Comparison of ENCODE assay signal across 8 cellular contexts in genomic region chr11:57349491-57350274, GRCh38. TPM values are rescaled to one million over a fixed set of nuclear protein-coding genes. Genes with fewer than 3 reads are reported as not detected.
DNase-seq lines count a peak whose midpoint lies in the region; ATAC-seq and TF ChIP-seq lines count a peak whose summit lies in the region.

No MANE protein-coding gene starts in this region.

- no peaks in the 10 kb centered on the region for H3K36me3 ChIP-seq in fibroblast of lung (ENCODE audit: control insufficient read depth, insufficient read depth, low read length)

- no peak overlapping the region for H3K4me3 Mint-ChIP-seq in activated T-cell treated with anti-CD3 and anti-CD28 coated beads, Interleukin-2, amount 50 U/mL, for 4 hours
- H3K4me3 Mint-ChIP-seq in neural crest cell = no peak overlapping the region

- no peaks in the 10 kb centered on the region for H3K27me3 ChIP-seq in fibroblast of lung (ENCODE audit: control insufficient read depth, insufficient read depth, low read length)

- H3K4me3 ChIP-seq in fibroblast of lung (replicated peaks in 1 of 4; ENCODE audit: control extremely low read depth in 1 of 4, insufficient read depth in 1 of 4, low read depth in 3 of 4, low read length in 4 of 4) = no peak overlapping the region

- no peak overlapping the region for H3K9ac ChIP-seq in fibroblast of lung (ENCODE audit: insufficient read depth, low read length)

- H3K4me2 ChIP-seq in fibroblast of lung (ENCODE audit: extremely low read depth, insufficient read depth, low read length) = no peak overlapping the region

- peak overlapping the region; percentile 47 for H3K27ac Mint-ChIP-seq in neural crest cell (ENCODE audit: unreplicated experiment)

- H3K27me3 Mint-ChIP-seq in activated T-cell treated with anti-CD3 and anti-CD28 coated beads, Interleukin-2, amount 50 U/mL, for 4 hours (ENCODE audit: low read depth) = peaks cover 9% of the 10 kb centered on the region
- H3K27me3 Mint-ChIP-seq in neural crest cell (ENCODE audit: low read depth) = no peaks in the 10 kb centered on the region

- H3K27ac ChIP-seq in fibroblast of lung (ENCODE audit: insufficient read depth, low read length) (no peak overlapping the region), substantia nigra (ENCODE audit: low read depth, low read length, poor library complexity, severe bottlenecking) (no peak overlapping the region)

- DNase-seq in GM13977 (ENCODE audit: low spot score) (peak; percentile 73), NCI-H510A treated with DMSO at 0.1 percent for 48 hours (lab: John Stamatoyannopoulos, UW) (peak; percentile 44), fibroblast of lung (ENCODE audit: low read depth in 2 of 2) (peak; percentile 21 to 44), neural crest cell (ENCODE audit: low read depth, low spot score) (peak; percentile 86), substantia nigra (lab: John Stamatoyannopoulos, UW) (peak in 43 of 49 donors; percentile 7 to 78 (median 42)), NCI-H2227 (lab: John Stamatoyannopoulos, UW; ENCODE audit: unreplicated experiment) (no peak), NCI-H2081 treated with DMSO at 0.1 percent for 48 hours (lab: John Stamatoyannopoulos, UW) (no peak)
- peak; percentile 59 for DNase-seq in activated T-cell treated with anti-CD3 and anti-CD28 coated beads, Interleukin-2, amount 50 U/mL, for 4 hours

- H2AFZ ChIP-seq in fibroblast of lung (ENCODE audit: low read length) = peak overlapping the region; percentile 7

- H3K9me3 ChIP-seq in fibroblast of lung (ENCODE audit: control insufficient read depth, insufficient read depth, low read depth, low read length) = no peaks in the 10 kb centered on the region

- H3K4me1 Mint-ChIP-seq in activated T-cell treated with anti-CD3 and anti-CD28 coated beads, Interleukin-2, amount 50 U/mL, for 4 hours (ENCODE audit: low read depth) = peaks cover 2% of the 10 kb centered on the region
- H3K4me1 Mint-ChIP-seq in neural crest cell = peaks cover 33% of the 10 kb centered on the region

- no peaks in the 10 kb centered on the region for H3K79me2 ChIP-seq in fibroblast of lung (ENCODE audit: control insufficient read depth, insufficient read depth, low read length)

- H3K4me1 ChIP-seq in fibroblast of lung (ENCODE audit: control insufficient read depth, extremely low read depth, insufficient read depth, low read length) = no peaks in the 10 kb centered on the region

- H3K9me3 Mint-ChIP-seq in activated T-cell treated with anti-CD3 and anti-CD28 coated beads, Interleukin-2, amount 50 U/mL, for 4 hours = peaks cover 4% of the 10 kb centered on the region
- peaks cover 5% of the 10 kb centered on the region for H3K9me3 Mint-ChIP-seq in neural crest cell

- in situ Hi-C loops in GM13977 (cut with MboI; ENCODE audit: low pct_unique_long_range_greater_than_20kb, low sequenced_read_pairs, unreplicated experiment) = loop anchor here (25.0 kb wide), 2 partner anchors 163 to 288 kb away; partner anchors contain the start of genes SLC43A1 and YPEL4

- no peaks in the 10 kb centered on the region for H3K36me3 Mint-ChIP-seq in activated T-cell treated with anti-CD3 and anti-CD28 coated beads, Interleukin-2, amount 50 U/mL, for 4 hours (ENCODE audit: insufficient read depth)
- peaks cover 5% of the 10 kb centered on the region for H3K36me3 Mint-ChIP-seq in neural crest cell (ENCODE audit: low read depth)

- no peaks in the 10 kb centered on the region for H4K20me1 ChIP-seq in fibroblast of lung (ENCODE audit: control insufficient read depth, extremely low read depth, insufficient read depth, low read length)

- ATAC-seq in activated T-cell treated with anti-CD3 and anti-CD28 coated beads, Interleukin-2, amount 50 U/mL, for 4 hours = peak; percentile 59 to 61

- peak; percentile 90 for TF ChIP-seq CTCF in GM13977 (IDR thresholded peaks at IDR 0.05; ENCODE audit: extremely low read depth, insufficient read depth, missing control alignments)
- peak; percentile 68 to 81 for TF ChIP-seq CTCF in fibroblast of lung (conservative IDR thresholded peaks at IDR 0.05 in 1 of 2, IDR thresholded peaks at IDR 0.05 in 1 of 2; ENCODE audit: low read depth in 1 of 2, low read length in 2 of 2)
- TF ChIP-seq CTCF in neural crest cell (conservative IDR thresholded peaks at IDR 0.05) = peak; percentile 92

RNA-seq across cellular contexts. Expression of gene P2RX3, which starts 11.5 kb away (rescaled TPM):
- not detected for total RNA-seq in activated T-cell treated with anti-CD3 and anti-CD28 coated beads, Interleukin-2, amount 50 U/mL, for 4 hours
- total RNA-seq in fibroblast of lung = not detected in 2 replicates
- polyA plus RNA-seq in fibroblast of lung = not detected in 2 replicates
- not detected in 2 replicates for polyA plus RNA-seq in fibroblast of lung (2012)
- not detected in 2 replicates for polyA minus RNA-seq in fibroblast of lung (ENCODE audit: low replicate concordance)
- total RNA-seq in neural crest cell = 14.3 and 15.5 TPM in 2 replicates

RNA-seq across cellular contexts. Expression of gene SSRP1, which starts 14.0 kb away (rescaled TPM):
- total RNA-seq in activated T-cell treated with anti-CD3 and anti-CD28 coated beads, Interleukin-2, amount 50 U/mL, for 4 hours = 100 to 1,000 TPM; 287 to 317 (median 302) TPM
- total RNA-seq in fibroblast of lung (52.7 and 55.0 TPM in 2 replicates), neural crest cell (280 TPM in 2 replicates)
- 94.1 and 173 TPM in 2 replicates for polyA plus RNA-seq in fibroblast of lung
- 83.3 and 143 TPM in 2 replicates for polyA plus RNA-seq in fibroblast of lung (2012)
- polyA minus RNA-seq in fibroblast of lung (ENCODE audit: low replicate concordance) = 193 and 444 TPM in 2 replicates

RNA-seq across cellular contexts. Expression of gene TNKS1BP1, which starts 24.9 kb away (rescaled TPM):
- 10 to 100 TPM; 27.2 to 34.3 (median 30.7) TPM for total RNA-seq in activated T-cell treated with anti-CD3 and anti-CD28 coated beads, Interleukin-2, amount 50 U/mL, for 4 hours
- total RNA-seq in fibroblast of lung = 88.3 and 111 TPM in 2 replicates
- 70.2 and 70.4 TPM in 2 replicates for polyA plus RNA-seq in fibroblast of lung
- polyA plus RNA-seq in fibroblast of lung (2012) = 140 and 176 TPM in 2 replicates
- polyA minus RNA-seq in fibroblast of lung (ENCODE audit: low replicate concordance) = 374 and 479 TPM in 2 replicates
- 105 and 114 TPM in 2 replicates for total RNA-seq in neural crest cell

RNA-seq across cellular contexts. Expression of gene PRG3, which starts 31.3 kb away (rescaled TPM):
- total RNA-seq in activated T-cell treated with anti-CD3 and anti-CD28 coated beads, Interleukin-2, amount 50 U/mL, for 4 hours = not detected
- total RNA-seq in fibroblast of lung (not detected in 2 replicates), neural crest cell (not detected in 2 replicates)
- not detected in 2 replicates for polyA plus RNA-seq in fibroblast of lung
- polyA plus RNA-seq in fibroblast of lung (2012) = not detected in 2 replicates
- polyA minus RNA-seq in fibroblast of lung (ENCODE audit: low replicate concordance) = not detected in 2 replicates

RNA-seq across cellular contexts. Expression of gene PRG2, which starts 40.8 kb away (rescaled TPM):
- total RNA-seq in activated T-cell treated with anti-CD3 and anti-CD28 coated beads, Interleukin-2, amount 50 U/mL, for 4 hours = 1 to 10 TPM; 1.8 to 2.7 (median 2.5) TPM
- total RNA-seq in fibroblast of lung (not detected in 2 replicates), neural crest cell (0.23 TPM in 1 of 2 replicates, not detected in the other)
- not detected in 2 replicates for polyA plus RNA-seq in fibroblast of lung
- 0.12 TPM in 1 of 2 replicates, not detected in the other for polyA plus RNA-seq in fibroblast of lung (2012)
- polyA minus RNA-seq in fibroblast of lung (ENCODE audit: low replicate concordance) = not detected in 2 replicates

Comparison
In these comparisons a context has a peak if more than half of its experiments do, and no peak if none do; other contexts are left out.
1. DNase-seq: peak in GM13977 (single experiment), NCI-H510A treated with DMSO at 0.1 percent for 48 hours (single experiment), activated T-cell treated with anti-CD3 and anti-CD28 coated beads, Interleukin-2, amount 50 U/mL, for 4 hours (single experiment), fibroblast of lung (2 of 2), neural crest cell (single experiment) and substantia nigra (43 of 49); none in NCI-H2227 (single experiment) and NCI-H2081 treated with DMSO at 0.1 percent for 48 hours (single experiment).
2. RNA of gene P2RX3, which starts 11.5 kb away (total RNA-seq): 14.3 to 15.5 TPM in neural crest cell; not detected in activated T-cell treated with anti-CD3 and anti-CD28 coated beads, Interleukin-2, amount 50 U/mL, for 4 hours and not detected in fibroblast of lung; every median in the first group is over 10 times any median in the second.
3. Peak in every context shown above with its lines, with median percentiles within 50 percentile points of each other: CTCF ChIP-seq.